ENCODE assay signal across 20 cellular contexts in genomic region chr21:26513212-26513611, GRCh38. TPM values are rescaled to one million over a fixed set of nuclear protein-coding genes. Genes with fewer than 3 reads are reported as not detected.
DNase-seq lines count a peak whose midpoint lies in the region; ATAC-seq and TF ChIP-seq lines count a peak whose summit lies in the region.
"Had no signal": no experiment of that assay in that cellular context is flagged by ENCODE, and none has a peak within 500 bp of the region (broad histone marks: within the 10 kb centered on the region; RNA-seq: fewer than 3 reads in every experiment).

No MANE protein-coding gene starts in this region.

- H3K36me3 ChIP-seq in endodermal cell (ENCODE audit: control insufficient read depth, insufficient read depth, low read length) (no peaks in the 10 kb centered on the region), left lung (no peaks in the 10 kb centered on the region)

- CTCF ChIA-PET in RWPE1 (lab: Yijun Ruan, JAX): no interaction called here

- ATAC-seq in left lung (peak; percentile 33), HG02973 (IDR thresholded peaks at IDR 0.05; ENCODE audit: unreplicated experiment) (no peak), T-helper 17 cell (no peak)
- ATAC-seq: left ventricle myocardium superior; naive thymus-derived CD8-positive, alpha-beta T cell; stimulated activated naive B cell treated with anti-CD40 and anti-IgM and Interleukin-4, amounts not matched to agents 10 μg/mL and 1 μg/mL and 100 μg/mL, for 72 hours had no signal

- H3K27ac Mint-ChIP-seq in endodermal cell: peak overlapping the region; percentile 1
- H3K27ac Mint-ChIP-seq in CD14-positive monocyte: no peak overlapping the region
- H3K27ac Mint-ChIP-seq in T-helper 17 cell: no peak overlapping the region
- H3K27ac Mint-ChIP-seq in immature natural killer cell: no peak overlapping the region
- H3K27ac Mint-ChIP-seq: activated naive CD4-positive, alpha-beta T cell treated with anti-CD3 and anti-CD28 coated beads for 36 hours; naive thymus-derived CD8-positive, alpha-beta T cell; stimulated activated naive B cell treated with anti-CD40 and anti-IgM and Interleukin-4, amounts not matched to agents 10 μg/mL and 1 μg/mL and 100 μg/mL, for 72 hours; type B pancreatic cell had no signal

- H3K4me3 ChIP-seq in endodermal cell (ENCODE audit: low read length) (no peak overlapping the region), left lung (no peak overlapping the region)
- H3K4me3 ChIP-seq: smooth muscle cell had no signal

- peaks cover 6% of the 10 kb centered on the region for H3K9me3 Mint-ChIP-seq in endodermal cell
- peaks cover 0 to 10% (median 0%) of the 10 kb centered on the region in 7 donors for H3K9me3 Mint-ChIP-seq in CD14-positive monocyte
- peaks cover 0 to 21% (median 4%) of the 10 kb centered on the region in 6 donors for H3K9me3 Mint-ChIP-seq in immature natural killer cell
- H3K9me3 Mint-ChIP-seq: activated naive CD4-positive, alpha-beta T cell treated with anti-CD3 and anti-CD28 coated beads for 36 hours; stimulated activated naive B cell treated with anti-CD40 and anti-IgM and Interleukin-4, amounts not matched to agents 10 μg/mL and 1 μg/mL and 100 μg/mL, for 72 hours had no signal

- no peak overlapping the region for H3K9ac ChIP-seq in endodermal cell (ENCODE audit: extremely low read depth, low read length, poor library complexity, severe bottlenecking)

- H3K27me3 ChIP-seq in endodermal cell (ENCODE audit: control insufficient read depth, insufficient read depth, low read length, poor library complexity, severe bottlenecking) (no peaks in the 10 kb centered on the region), left lung (no peaks in the 10 kb centered on the region)

- WGBS in endodermal cell (ENCODE audit: insufficient coverage in 1 of 2, insufficient read length in 1 of 2), 2 experiments: 80 to 96% methylated on average over 1 of the region's 1 CpG

- H3K4me3 Mint-ChIP-seq in endodermal cell (no peak overlapping the region), CD14-positive monocyte (no peak overlapping the region), T-helper 17 cell (no peak overlapping the region), immature natural killer cell (no peak overlapping the region)
- H3K4me3 Mint-ChIP-seq: activated naive CD4-positive, alpha-beta T cell treated with anti-CD3 and anti-CD28 coated beads for 36 hours; naive thymus-derived CD8-positive, alpha-beta T cell; stimulated activated naive B cell treated with anti-CD40 and anti-IgM and Interleukin-4, amounts not matched to agents 10 μg/mL and 1 μg/mL and 100 μg/mL, for 72 hours; type B pancreatic cell had no signal

- H3K9me3 ChIP-seq in endodermal cell (ENCODE audit: control insufficient read depth, low read length): peaks cover 3% of the 10 kb centered on the region
- no peaks in the 10 kb centered on the region for H3K9me3 ChIP-seq in left lung
- no peaks in the 10 kb centered on the region for H3K9me3 ChIP-seq in T-helper 17 cell (ENCODE audit: control insufficient read depth, low read length, poor library complexity, severe bottlenecking)
- H3K9me3 ChIP-seq: Caco-2 had no signal

- intact Hi-C loops in left lung (cut with DNase I): no loop called here
- intact Hi-C loops in CD14-positive monocyte (cut with micrococcal nuclease): no loop called here

- peaks cover 9% of the 10 kb centered on the region for H3K4me1 Mint-ChIP-seq in endodermal cell
- H3K4me1 Mint-ChIP-seq in CD14-positive monocyte: no peaks in the 10 kb centered on the region
- H3K4me1 Mint-ChIP-seq in T-helper 17 cell: no peaks in the 10 kb centered on the region
- H3K4me1 Mint-ChIP-seq in immature natural killer cell: no peaks in the 10 kb centered on the region
- H3K4me1 Mint-ChIP-seq: naive thymus-derived CD8-positive, alpha-beta T cell; stimulated activated naive B cell treated with anti-CD40 and anti-IgM and Interleukin-4, amounts not matched to agents 10 μg/mL and 1 μg/mL and 100 μg/mL, for 72 hours had no signal

- H3K4me1 ChIP-seq in endodermal cell (ENCODE audit: control insufficient read depth, insufficient read depth, low read length) (no peaks in the 10 kb centered on the region), left lung (no peaks in the 10 kb centered on the region)
- H3K4me1 ChIP-seq: Caco-2 had no signal

- DNase-seq in EL: peak; percentile 63
- DNase-seq in RWPE1 (ENCODE audit: low spot score): no peak
- no peak for DNase-seq in endodermal cell
- no peak for DNase-seq in left lung
- DNase-seq in CD14-positive monocyte (ENCODE audit: low spot score): no peak
- DNase-seq in T-helper 17 cell: no peak
- DNase-seq in immature natural killer cell: no peak
- DNase-seq: activated naive CD4-positive, alpha-beta T cell treated with anti-CD3 and anti-CD28 coated beads for 36 hours; Caco-2; central memory CD4-positive, alpha-beta T cell; GF-D8; left ventricle myocardium superior; naive thymus-derived CD8-positive, alpha-beta T cell; NCI-H1436 treated with DMSO at 0.1 percent for 48 hours; SIG-M5; stimulated activated naive B cell treated with anti-CD40 and anti-IgM and Interleukin-4, amounts not matched to agents 10 μg/mL and 1 μg/mL and 100 μg/mL, for 72 hours had no signal

- no peaks in the 10 kb centered on the region for H3K27me3 Mint-ChIP-seq in endodermal cell (ENCODE audit: insufficient read depth)
- no peaks in the 10 kb centered on the region for H3K27me3 Mint-ChIP-seq in CD14-positive monocyte (ENCODE audit: low read depth in 3 of 3)
- H3K27me3 Mint-ChIP-seq in T-helper 17 cell: no peaks in the 10 kb centered on the region
- H3K27me3 Mint-ChIP-seq in immature natural killer cell (ENCODE audit: low read depth in 3 of 3): peaks cover 0 to 3% (median 2%) of the 10 kb centered on the region in 3 donors
- H3K27me3 Mint-ChIP-seq: stimulated activated naive B cell treated with anti-CD40 and anti-IgM and Interleukin-4, amounts not matched to agents 10 μg/mL and 1 μg/mL and 100 μg/mL, for 72 hours; type B pancreatic cell had no signal

- POLR2A ChIA-PET in RWPE1 (lab: Yijun Ruan, JAX; ENCODE audit: low non-redundant PET): no interaction called here

- peak overlapping the region; percentile 34; the same call in 1 of the 2 replicates for H3K27ac ChIP-seq in RWPE1
- H3K27ac ChIP-seq in endodermal cell (ENCODE audit: low read depth, low read length): no peak overlapping the region
- H3K27ac ChIP-seq in left lung: no peak overlapping the region

- no peak for TF ChIP-seq CTCF in RWPE1 (conservative IDR thresholded peaks at IDR 0.05; ENCODE audit: low read depth)
- TF ChIP-seq CTCF in endodermal cell (conservative IDR thresholded peaks at IDR 0.05): no peak
- no peak for TF ChIP-seq CTCF in left lung (IDR thresholded peaks at IDR 0.05)
- no peak for TF ChIP-seq CTCF in CD14-positive monocyte (IDR thresholded peaks at IDR 0.05)

- H3K36me3 Mint-ChIP-seq in endodermal cell (ENCODE audit: low read depth): peaks cover 4% of the 10 kb centered on the region
- H3K36me3 Mint-ChIP-seq in CD14-positive monocyte: no peaks in the 10 kb centered on the region
- no peaks in the 10 kb centered on the region for H3K36me3 Mint-ChIP-seq in T-helper 17 cell (ENCODE audit: low read depth)
- H3K36me3 Mint-ChIP-seq in immature natural killer cell: no peaks in the 10 kb centered on the region
- H3K36me3 Mint-ChIP-seq: naive thymus-derived CD8-positive, alpha-beta T cell; stimulated activated naive B cell treated with anti-CD40 and anti-IgM and Interleukin-4, amounts not matched to agents 10 μg/mL and 1 μg/mL and 100 μg/mL, for 72 hours had no signal

RNA-seq across cellular contexts. Expression of gene CYYR1, which starts 59.9 kb away (rescaled TPM):
- 10 to 100 TPM; 16.8 to 16.9 TPM for total RNA-seq in endodermal cell
- 28.8 TPM for polyA plus RNA-seq in endodermal cell (2013, experiment 1 of 2)
- polyA plus RNA-seq in endodermal cell (2013, experiment 2 of 2): 28.8 TPM
- total RNA-seq in left lung: 10 to 100 TPM; 20.4 to 29.0 TPM
- polyA plus RNA-seq in CD14-positive monocyte: under 1 TPM; 0.16 to 0.30 TPM
- total RNA-seq in T-helper 17 cell: not detected
- polyA plus RNA-seq in immature natural killer cell: not detected
- total RNA-seq: activated naive CD4-positive, alpha-beta T cell treated with anti-CD3 and anti-CD28 coated beads for 36 hours; Caco-2; naive thymus-derived CD8-positive, alpha-beta T cell; T-helper 2 cell treated with Interferon-gamma antibody and Interleukin-4, amounts not matched to agents 100 ng/mL and 5 ng/mL, for 36 hours had no signal
- polyA plus RNA-seq: naive thymus-derived CD8-positive, alpha-beta T cell had no signal

Comparison
In these comparisons a context has a peak if more than half of its experiments do, and no peak if none do; other contexts are left out.
1. RNA of gene CYYR1, which starts 59.9 kb away (total RNA-seq): 20.4 to 29.0 TPM in left lung and 16.8 to 16.9 TPM in endodermal cell; not detected in T-helper 17 cell; every median in the first group is over 10 times any median in the second.